Comparison of ENCODE assay signal across 30 cellular contexts in the genomic region with DNA sequence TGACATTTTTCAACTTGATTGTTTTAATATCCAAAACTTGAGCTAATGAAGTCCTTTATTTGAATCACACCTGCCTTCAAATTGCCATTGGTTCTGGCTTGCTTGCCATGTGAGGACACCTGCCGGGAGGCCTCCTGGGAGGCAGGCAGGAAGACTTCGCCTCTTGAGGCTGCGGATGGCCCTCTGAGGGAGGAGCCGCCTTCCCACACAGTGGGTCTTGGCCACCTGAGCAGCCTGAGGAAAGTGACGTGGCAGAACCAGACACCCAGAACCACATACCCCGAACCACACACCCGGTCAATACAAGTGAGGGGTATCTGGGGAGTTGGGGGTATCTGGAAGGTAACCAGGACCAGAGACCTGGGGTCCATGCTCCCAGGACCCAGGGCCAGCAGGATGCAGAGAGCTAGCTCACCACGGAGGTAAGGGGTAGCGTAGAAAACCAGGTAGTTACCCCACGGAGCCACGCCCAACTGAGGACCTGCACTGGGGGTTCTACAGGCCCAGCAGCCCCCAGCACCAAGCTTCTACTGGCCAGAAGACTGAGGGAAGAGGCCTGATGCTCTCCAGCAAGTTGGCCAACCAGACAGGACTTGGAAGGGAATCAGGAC.
"Had no signal": no experiment of that assay in that cellular context is flagged by ENCODE, and none has a peak within 500 bp of the region (broad histone marks: within the 10 kb centered on the region; RNA-seq: fewer than 3 reads in every experiment).

No MANE protein-coding gene starts in this region.

- H3K4me3 ChIP-seq: ascending aorta, breast epithelium, cardiac muscle cell, coronary artery, esophagus muscularis mucosa, gastrocnemius medialis, heart left ventricle had no signal

- H3K9me3 ChIP-seq: ascending aorta, breast epithelium, gastrocnemius medialis, heart left ventricle had no signal

- DNase-seq: activated CD4-positive, alpha-beta memory T cell treated with anti-CD3 and anti-CD28 coated beads, Interleukin-2, amount 10 ng/mL, durations not matched to agents 7 days and 5 days; activated CD4-positive, alpha-beta T cell treated with anti-CD3 and anti-CD28 coated beads for 1 hour; activated CD4-positive, alpha-beta T cell treated with anti-CD3 and anti-CD28 coated beads for 4 hours; activated CD4-positive, alpha-beta T cell treated with anti-CD3 and anti-CD28 coated beads, Interleukin-2, amount 10 ng/mL, durations not matched to agents 7 days and 5 days; activated CD4-positive, alpha-beta T cell treated with anti-CD3 and anti-CD28 coated beads, Interleukin-2, amount 50 U/mL, for 4 hours; activated CD8-positive, alpha-beta memory T cell treated with anti-CD3 and anti-CD28 coated beads, Interleukin-2, amount 50 U/mL, for 48 hours; activated gamma-delta T cell; activated naive CD4-positive, alpha-beta T cell; activated naive CD4-positive, alpha-beta T cell treated with anti-CD3 and anti-CD28 coated beads, Interleukin-2, amount 10 ng/mL, durations not matched to agents 7 days and 5 days; activated naive CD8-positive, alpha-beta T cell treated with anti-CD3 and anti-CD28 coated beads, Interleukin-2, amount 10 ng/mL, durations not matched to agents 7 days and 5 days; activated T-cell treated with anti-CD3 and anti-CD28 coated beads for 4 hours; activated T-cell treated with anti-CD3 and anti-CD28 coated beads, Interleukin-2, amount 50 U/mL, for 24 hours; activated T-cell treated with anti-CD3 and anti-CD28 coated beads, Interleukin-2, amount 50 U/mL, for 72 hours; dermis blood vessel endothelial cell; effector CD4-positive, alpha-beta T cell; effector memory CD8-positive, alpha-beta T cell; erythroblast; foreskin keratinocyte; gastrocnemius medialis; glutamatergic neuron; heart left ventricle; T-helper 2 cell had no signal

- H3K4me1 ChIP-seq: ascending aorta, breast epithelium, esophagus muscularis mucosa, foreskin keratinocyte, gastrocnemius medialis, heart left ventricle had no signal

- H3K36me3 ChIP-seq: ascending aorta, breast epithelium, cardiac muscle cell, esophagus muscularis mucosa, gastrocnemius medialis, heart left ventricle had no signal

- H3K27ac ChIP-seq: ascending aorta, breast epithelium, cardiac muscle cell, coronary artery, esophagus muscularis mucosa, foreskin keratinocyte, gastrocnemius medialis, heart left ventricle, VCaP had no signal

- H3K27me3 ChIP-seq: ascending aorta, cardiac muscle cell, foreskin keratinocyte, gastrocnemius medialis had no signal

- ATAC-seq: activated naive CD4-positive, alpha-beta T cell treated with anti-CD3 and anti-CD28 coated beads, Interleukin-2, amount 50 U/mL, for 72 hours; activated T-cell treated with anti-CD3 and anti-CD28 coated beads, Interleukin-2, amount 50 U/mL, for 72 hours; effector memory CD8-positive, alpha-beta T cell; foreskin keratinocyte; gastrocnemius medialis; heart left ventricle; WTC11 had no signal
